1 cellular context compared by ENCODE assay signal in the genomic region with DNA sequence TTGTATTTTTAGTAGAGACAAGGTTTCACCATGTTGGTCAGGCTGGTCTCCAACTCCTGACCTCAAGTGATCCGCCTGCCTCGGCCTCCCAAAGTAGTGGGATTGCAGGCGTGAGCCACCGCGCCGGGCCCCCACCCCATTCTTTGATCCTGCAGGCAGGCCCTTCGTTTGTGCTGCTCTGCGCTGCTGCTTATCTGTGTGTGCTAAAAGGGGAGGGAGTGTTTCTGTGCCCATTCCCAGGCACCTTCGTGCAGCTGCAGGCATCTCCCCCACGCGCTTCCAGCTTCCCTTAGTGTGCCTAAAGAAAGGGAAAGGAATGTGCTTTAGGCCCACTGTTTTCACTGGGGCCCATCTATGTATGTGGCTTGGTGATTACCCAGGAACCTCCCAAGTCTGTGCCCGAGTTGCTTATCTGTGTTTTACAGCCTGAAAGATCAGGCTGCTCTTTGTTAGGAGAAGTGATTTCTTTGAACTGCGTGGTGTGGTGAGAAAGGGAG.
A peak's percentile ranks its signal among the peaks of the same experiment; 100 is the strongest.
TF ChIP-seq lines count a peak whose summit lies in the region.

No MANE protein-coding gene starts in this region.

TF ChIP-seq in K562, 482 proteins besides CTCF, POLR2A, EP300 and RAD21 (continues in another document):
- TF ChIP-seq NBN (IDR thresholded peaks at IDR 0.05; ENCODE audit: low read depth): peak; percentile 53; the same call in 1 of the 2 replicates
- TF ChIP-seq NRF1 (conservative IDR thresholded peaks at IDR 0.05 in 1 of 2, IDR thresholded peaks at IDR 0.05 in 1 of 2): peak in 1 of 2 experiments; percentile 39
- no peak for TF ChIP-seq SP2 (IDR thresholded peaks at IDR 0.05; ENCODE audit: extremely low read depth, low read depth, low read length, poor library complexity, severe bottlenecking)
- TF ChIP-seq, protein P1, sequence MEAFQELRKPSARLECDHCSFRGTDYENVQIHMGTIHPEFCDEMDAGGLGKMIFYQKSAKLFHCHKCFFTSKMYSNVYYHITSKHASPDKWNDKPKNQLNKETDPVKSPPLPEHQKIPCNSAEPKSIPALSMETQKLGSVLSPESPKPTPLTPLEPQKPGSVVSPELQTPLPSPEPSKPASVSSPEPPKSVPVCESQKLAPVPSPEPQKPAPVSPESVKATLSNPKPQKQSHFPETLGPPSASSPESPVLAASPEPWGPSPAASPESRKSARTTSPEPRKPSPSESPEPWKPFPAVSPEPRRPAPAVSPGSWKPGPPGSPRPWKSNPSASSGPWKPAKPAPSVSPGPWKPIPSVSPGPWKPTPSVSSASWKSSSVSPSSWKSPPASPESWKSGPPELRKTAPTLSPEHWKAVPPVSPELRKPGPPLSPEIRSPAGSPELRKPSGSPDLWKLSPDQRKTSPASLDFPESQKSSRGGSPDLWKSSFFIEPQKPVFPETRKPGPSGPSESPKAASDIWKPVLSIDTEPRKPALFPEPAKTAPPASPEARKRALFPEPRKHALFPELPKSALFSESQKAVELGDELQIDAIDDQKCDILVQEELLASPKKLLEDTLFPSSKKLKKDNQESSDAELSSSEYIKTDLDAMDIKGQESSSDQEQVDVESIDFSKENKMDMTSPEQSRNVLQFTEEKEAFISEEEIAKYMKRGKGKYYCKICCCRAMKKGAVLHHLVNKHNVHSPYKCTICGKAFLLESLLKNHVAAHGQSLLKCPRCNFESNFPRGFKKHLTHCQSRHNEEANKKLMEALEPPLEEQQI (IDR thresholded peaks at IDR 0.05): peak; percentile 19; the same call in 1 of the 2 replicates
- peak; percentile 88 for TF ChIP-seq DPF2 (IDR thresholded peaks at IDR 0.05)
- TF ChIP-seq, protein P2, sequence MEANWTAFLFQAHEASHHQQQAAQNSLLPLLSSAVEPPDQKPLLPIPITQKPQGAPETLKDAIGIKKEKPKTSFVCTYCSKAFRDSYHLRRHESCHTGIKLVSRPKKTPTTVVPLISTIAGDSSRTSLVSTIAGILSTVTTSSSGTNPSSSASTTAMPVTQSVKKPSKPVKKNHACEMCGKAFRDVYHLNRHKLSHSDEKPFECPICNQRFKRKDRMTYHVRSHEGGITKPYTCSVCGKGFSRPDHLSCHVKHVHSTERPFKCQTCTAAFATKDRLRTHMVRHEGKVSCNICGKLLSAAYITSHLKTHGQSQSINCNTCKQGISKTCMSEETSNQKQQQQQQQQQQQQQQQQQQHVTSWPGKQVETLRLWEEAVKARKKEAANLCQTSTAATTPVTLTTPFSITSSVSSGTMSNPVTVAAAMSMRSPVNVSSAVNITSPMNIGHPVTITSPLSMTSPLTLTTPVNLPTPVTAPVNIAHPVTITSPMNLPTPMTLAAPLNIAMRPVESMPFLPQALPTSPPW (CRISPR knock-in tag; IDR thresholded peaks at IDR 0.05): peak; percentile 82
- TF ChIP-seq RBBP5 (IDR thresholded peaks at IDR 0.05; ENCODE audit: borderline replicate concordance, insufficient read depth, low read length, poor library complexity, severe bottlenecking): no peak
- 0 out of 2 replicates have a peak, but pooled peaks have one; percentile 21 for TF ChIP-seq POLR2G (IDR thresholded peaks at IDR 0.05; ENCODE audit: low read depth, low read length)
- peak; percentile 77 for TF ChIP-seq BHLHE40 (IDR thresholded peaks at IDR 0.05; ENCODE audit: low read length)
- TF ChIP-seq TGIF2 (CRISPR knock-in tag; IDR thresholded peaks at IDR 0.05): no peak
- TF ChIP-seq SMAD1 (IDR thresholded peaks at IDR 0.05; ENCODE audit: low read depth, low read length, partially characterized antibody): no peak
- TF ChIP-seq NCOR1 (IDR thresholded peaks at IDR 0.05): peak; percentile 93
- TF ChIP-seq CBFA2T2 (conservative IDR thresholded peaks at IDR 0.05): peak; percentile 96
- peak; percentile 89 for TF ChIP-seq L3MBTL2 (IDR thresholded peaks at IDR 0.05)
- TF ChIP-seq ZKSCAN1 (IDR thresholded peaks at IDR 0.05; ENCODE audit: low read depth, low read length): peak; percentile 65
- no peak for TF ChIP-seq RFX5 (IDR thresholded peaks at IDR 0.05; ENCODE audit: low read depth, low read length)
- TF ChIP-seq, protein P3, sequence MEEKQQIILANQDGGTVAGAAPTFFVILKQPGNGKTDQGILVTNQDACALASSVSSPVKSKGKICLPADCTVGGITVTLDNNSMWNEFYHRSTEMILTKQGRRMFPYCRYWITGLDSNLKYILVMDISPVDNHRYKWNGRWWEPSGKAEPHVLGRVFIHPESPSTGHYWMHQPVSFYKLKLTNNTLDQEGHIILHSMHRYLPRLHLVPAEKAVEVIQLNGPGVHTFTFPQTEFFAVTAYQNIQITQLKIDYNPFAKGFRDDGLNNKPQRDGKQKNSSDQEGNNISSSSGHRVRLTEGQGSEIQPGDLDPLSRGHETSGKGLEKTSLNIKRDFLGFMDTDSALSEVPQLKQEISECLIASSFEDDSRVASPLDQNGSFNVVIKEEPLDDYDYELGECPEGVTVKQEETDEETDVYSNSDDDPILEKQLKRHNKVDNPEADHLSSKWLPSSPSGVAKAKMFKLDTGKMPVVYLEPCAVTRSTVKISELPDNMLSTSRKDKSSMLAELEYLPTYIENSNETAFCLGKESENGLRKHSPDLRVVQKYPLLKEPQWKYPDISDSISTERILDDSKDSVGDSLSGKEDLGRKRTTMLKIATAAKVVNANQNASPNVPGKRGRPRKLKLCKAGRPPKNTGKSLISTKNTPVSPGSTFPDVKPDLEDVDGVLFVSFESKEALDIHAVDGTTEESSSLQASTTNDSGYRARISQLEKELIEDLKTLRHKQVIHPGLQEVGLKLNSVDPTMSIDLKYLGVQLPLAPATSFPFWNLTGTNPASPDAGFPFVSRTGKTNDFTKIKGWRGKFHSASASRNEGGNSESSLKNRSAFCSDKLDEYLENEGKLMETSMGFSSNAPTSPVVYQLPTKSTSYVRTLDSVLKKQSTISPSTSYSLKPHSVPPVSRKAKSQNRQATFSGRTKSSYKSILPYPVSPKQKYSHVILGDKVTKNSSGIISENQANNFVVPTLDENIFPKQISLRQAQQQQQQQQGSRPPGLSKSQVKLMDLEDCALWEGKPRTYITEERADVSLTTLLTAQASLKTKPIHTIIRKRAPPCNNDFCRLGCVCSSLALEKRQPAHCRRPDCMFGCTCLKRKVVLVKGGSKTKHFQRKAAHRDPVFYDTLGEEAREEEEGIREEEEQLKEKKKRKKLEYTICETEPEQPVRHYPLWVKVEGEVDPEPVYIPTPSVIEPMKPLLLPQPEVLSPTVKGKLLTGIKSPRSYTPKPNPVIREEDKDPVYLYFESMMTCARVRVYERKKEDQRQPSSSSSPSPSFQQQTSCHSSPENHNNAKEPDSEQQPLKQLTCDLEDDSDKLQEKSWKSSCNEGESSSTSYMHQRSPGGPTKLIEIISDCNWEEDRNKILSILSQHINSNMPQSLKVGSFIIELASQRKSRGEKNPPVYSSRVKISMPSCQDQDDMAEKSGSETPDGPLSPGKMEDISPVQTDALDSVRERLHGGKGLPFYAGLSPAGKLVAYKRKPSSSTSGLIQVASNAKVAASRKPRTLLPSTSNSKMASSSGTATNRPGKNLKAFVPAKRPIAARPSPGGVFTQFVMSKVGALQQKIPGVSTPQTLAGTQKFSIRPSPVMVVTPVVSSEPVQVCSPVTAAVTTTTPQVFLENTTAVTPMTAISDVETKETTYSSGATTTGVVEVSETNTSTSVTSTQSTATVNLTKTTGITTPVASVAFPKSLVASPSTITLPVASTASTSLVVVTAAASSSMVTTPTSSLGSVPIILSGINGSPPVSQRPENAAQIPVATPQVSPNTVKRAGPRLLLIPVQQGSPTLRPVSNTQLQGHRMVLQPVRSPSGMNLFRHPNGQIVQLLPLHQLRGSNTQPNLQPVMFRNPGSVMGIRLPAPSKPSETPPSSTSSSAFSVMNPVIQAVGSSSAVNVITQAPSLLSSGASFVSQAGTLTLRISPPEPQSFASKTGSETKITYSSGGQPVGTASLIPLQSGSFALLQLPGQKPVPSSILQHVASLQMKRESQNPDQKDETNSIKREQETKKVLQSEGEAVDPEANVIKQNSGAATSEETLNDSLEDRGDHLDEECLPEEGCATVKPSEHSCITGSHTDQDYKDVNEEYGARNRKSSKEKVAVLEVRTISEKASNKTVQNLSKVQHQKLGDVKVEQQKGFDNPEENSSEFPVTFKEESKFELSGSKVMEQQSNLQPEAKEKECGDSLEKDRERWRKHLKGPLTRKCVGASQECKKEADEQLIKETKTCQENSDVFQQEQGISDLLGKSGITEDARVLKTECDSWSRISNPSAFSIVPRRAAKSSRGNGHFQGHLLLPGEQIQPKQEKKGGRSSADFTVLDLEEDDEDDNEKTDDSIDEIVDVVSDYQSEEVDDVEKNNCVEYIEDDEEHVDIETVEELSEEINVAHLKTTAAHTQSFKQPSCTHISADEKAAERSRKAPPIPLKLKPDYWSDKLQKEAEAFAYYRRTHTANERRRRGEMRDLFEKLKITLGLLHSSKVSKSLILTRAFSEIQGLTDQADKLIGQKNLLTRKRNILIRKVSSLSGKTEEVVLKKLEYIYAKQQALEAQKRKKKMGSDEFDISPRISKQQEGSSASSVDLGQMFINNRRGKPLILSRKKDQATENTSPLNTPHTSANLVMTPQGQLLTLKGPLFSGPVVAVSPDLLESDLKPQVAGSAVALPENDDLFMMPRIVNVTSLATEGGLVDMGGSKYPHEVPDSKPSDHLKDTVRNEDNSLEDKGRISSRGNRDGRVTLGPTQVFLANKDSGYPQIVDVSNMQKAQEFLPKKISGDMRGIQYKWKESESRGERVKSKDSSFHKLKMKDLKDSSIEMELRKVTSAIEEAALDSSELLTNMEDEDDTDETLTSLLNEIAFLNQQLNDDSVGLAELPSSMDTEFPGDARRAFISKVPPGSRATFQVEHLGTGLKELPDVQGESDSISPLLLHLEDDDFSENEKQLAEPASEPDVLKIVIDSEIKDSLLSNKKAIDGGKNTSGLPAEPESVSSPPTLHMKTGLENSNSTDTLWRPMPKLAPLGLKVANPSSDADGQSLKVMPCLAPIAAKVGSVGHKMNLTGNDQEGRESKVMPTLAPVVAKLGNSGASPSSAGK (IDR thresholded peaks at IDR 0.05): peak; percentile 73
- peak; percentile 53 for TF ChIP-seq EGR1 (conservative IDR thresholded peaks at IDR 0.05)
- TF ChIP-seq, protein P4, sequence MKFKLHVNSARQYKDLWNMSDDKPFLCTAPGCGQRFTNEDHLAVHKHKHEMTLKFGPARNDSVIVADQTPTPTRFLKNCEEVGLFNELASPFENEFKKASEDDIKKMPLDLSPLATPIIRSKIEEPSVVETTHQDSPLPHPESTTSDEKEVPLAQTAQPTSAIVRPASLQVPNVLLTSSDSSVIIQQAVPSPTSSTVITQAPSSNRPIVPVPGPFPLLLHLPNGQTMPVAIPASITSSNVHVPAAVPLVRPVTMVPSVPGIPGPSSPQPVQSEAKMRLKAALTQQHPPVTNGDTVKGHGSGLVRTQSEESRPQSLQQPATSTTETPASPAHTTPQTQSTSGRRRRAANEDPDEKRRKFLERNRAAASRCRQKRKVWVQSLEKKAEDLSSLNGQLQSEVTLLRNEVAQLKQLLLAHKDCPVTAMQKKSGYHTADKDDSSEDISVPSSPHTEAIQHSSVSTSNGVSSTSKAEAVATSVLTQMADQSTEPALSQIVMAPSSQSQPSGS (CRISPR knock-in tag; IDR thresholded peaks at IDR 0.05): no peak
- TF ChIP-seq ZNF644 (tag; IDR thresholded peaks at IDR 0.05; ENCODE audit: low read depth): peak; percentile 65; the same call in 1 of the 2 replicates
- TF ChIP-seq, protein P5, sequence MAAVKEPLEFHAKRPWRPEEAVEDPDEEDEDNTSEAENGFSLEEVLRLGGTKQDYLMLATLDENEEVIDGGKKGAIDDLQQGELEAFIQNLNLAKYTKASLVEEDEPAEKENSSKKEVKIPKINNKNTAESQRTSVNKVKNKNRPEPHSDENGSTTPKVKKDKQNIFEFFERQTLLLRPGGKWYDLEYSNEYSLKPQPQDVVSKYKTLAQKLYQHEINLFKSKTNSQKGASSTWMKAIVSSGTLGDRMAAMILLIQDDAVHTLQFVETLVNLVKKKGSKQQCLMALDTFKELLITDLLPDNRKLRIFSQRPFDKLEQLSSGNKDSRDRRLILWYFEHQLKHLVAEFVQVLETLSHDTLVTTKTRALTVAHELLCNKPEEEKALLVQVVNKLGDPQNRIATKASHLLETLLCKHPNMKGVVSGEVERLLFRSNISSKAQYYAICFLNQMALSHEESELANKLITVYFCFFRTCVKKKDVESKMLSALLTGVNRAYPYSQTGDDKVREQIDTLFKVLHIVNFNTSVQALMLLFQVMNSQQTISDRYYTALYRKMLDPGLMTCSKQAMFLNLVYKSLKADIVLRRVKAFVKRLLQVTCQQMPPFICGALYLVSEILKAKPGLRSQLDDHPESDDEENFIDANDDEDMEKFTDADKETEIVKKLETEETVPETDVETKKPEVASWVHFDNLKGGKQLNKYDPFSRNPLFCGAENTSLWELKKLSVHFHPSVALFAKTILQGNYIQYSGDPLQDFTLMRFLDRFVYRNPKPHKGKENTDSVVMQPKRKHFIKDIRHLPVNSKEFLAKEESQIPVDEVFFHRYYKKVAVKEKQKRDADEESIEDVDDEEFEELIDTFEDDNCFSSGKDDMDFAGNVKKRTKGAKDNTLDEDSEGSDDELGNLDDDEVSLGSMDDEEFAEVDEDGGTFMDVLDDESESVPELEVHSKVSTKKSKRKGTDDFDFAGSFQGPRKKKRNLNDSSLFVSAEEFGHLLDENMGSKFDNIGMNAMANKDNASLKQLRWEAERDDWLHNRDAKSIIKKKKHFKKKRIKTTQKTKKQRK (IDR thresholded peaks at IDR 0.05; ENCODE audit: borderline replicate concordance, low read depth, low read length): no peak
- TF ChIP-seq, protein P6, sequence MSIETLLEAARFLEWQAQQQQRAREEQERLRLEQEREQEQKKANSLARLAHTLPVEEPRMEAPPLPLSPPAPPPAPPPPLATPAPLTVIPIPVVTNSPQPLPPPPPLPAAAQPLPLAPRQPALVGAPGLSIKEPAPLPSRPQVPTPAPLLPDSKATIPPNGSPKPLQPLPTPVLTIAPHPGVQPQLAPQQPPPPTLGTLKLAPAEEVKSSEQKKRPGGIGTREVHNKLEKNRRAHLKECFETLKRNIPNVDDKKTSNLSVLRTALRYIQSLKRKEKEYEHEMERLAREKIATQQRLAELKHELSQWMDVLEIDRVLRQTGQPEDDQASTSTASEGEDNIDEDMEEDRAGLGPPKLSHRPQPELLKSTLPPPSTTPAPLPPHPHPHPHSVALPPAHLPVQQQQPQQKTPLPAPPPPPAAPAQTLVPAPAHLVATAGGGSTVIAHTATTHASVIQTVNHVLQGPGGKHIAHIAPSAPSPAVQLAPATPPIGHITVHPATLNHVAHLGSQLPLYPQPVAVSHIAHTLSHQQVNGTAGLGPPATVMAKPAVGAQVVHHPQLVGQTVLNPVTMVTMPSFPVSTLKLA (conservative IDR thresholded peaks at IDR 0.05): peak in 1 of 2 experiments; percentile 66; a peak in 3 of 4 replicates
- TF ChIP-seq, protein P7, sequence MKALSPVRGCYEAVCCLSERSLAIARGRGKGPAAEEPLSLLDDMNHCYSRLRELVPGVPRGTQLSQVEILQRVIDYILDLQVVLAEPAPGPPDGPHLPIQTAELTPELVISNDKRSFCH (CRISPR knock-in tag; IDR thresholded peaks at IDR 0.05): no peak
- TF ChIP-seq, protein P7 (tag; IDR thresholded peaks at IDR 0.05): 0 out of 2 replicates have a peak, but pooled peaks have one; percentile 34
- no peak for TF ChIP-seq ZNF124 (CRISPR knock-in tag; IDR thresholded peaks at IDR 0.05)
- no peak for TF ChIP-seq PHF8 (IDR thresholded peaks at IDR 0.05; ENCODE audit: borderline replicate concordance, low read length)
- peak; percentile 82 for TF ChIP-seq STAT5A (IDR thresholded peaks at IDR 0.05; ENCODE audit: borderline replicate concordance, low read length)
- TF ChIP-seq ZNF766 (CRISPR knock-in tag; conservative IDR thresholded peaks at IDR 0.05): peak; percentile 76
- 0 out of 2 replicates have a peak, but pooled peaks have one; percentile 17 for TF ChIP-seq TRIM28 (IDR thresholded peaks at IDR 0.05)
- peak; percentile 63; the same call in 1 of the 2 replicates for TF ChIP-seq ZKSCAN8 (CRISPR knock-in tag; IDR thresholded peaks at IDR 0.05)
- TF ChIP-seq ZNF175 (CRISPR knock-in tag; IDR thresholded peaks at IDR 0.05; ENCODE audit: low read depth): peak; percentile 75
